Comparison of ENCODE assay signal across 28 cellular contexts in the genomic region with DNA sequence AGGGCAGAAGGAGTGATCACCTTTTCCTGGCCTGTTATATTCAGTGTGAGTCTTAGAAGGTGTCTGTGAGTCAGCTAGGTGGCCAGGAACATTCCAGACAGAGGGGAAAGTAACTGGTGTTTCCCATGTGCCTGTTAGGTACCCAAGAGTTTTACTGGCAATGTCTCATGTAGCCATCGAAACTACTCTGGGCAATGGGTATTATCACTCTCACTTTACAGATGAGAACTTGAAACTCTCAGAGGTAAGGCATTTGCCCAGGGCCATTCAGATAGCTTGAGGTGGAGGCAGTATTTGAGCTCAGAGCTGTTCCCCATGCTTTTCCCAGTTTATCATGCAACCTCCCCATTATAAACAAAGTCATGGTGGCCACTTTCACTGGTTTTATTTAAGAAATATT.
"Had no signal": no experiment of that assay in that cellular context is flagged by ENCODE, and none has a peak within 500 bp of the region (broad histone marks: within the 10 kb centered on the region; RNA-seq: fewer than 3 reads in every experiment).

No MANE protein-coding gene starts in this region.

- H3K27ac Mint-ChIP-seq: natural killer cell; nephron; neural progenitor cell; progenitor cell of endocrine pancreas; stimulated activated effector memory CD8-positive, alpha-beta T cell treated with anti-CD3 and anti-CD28 coated beads, Interleukin-12 subunit alpha, Interleukin-12 subunit beta, amount 100 ng/mL, for 72 hours; stimulated activated naive B cell treated with anti-CD40 and anti-IgM and Interleukin-4, amounts not matched to agents 10 μg/mL and 1 μg/mL and 100 μg/mL, for 72 hours; stimulated activated naive CD8-positive, alpha-beta T cell treated with anti-CD3 and anti-CD28 coated beads, Interleukin-15, Interleukin-2, amounts not matched to agents 100 ng/mL and 50 ng/mL, for 24 hours; type B pancreatic cell had no signal

- H3K79me2 ChIP-seq: parathyroid adenoma had no signal

- H3K9ac ChIP-seq: neural progenitor cell, parathyroid adenoma had no signal

- H3K4me1 Mint-ChIP-seq: natural killer cell; stimulated activated effector memory CD8-positive, alpha-beta T cell treated with anti-CD3 and anti-CD28 coated beads, Interleukin-12 subunit alpha, Interleukin-12 subunit beta, amount 100 ng/mL, for 72 hours; stimulated activated naive B cell treated with anti-CD40 and anti-IgM and Interleukin-4, amounts not matched to agents 10 μg/mL and 1 μg/mL and 100 μg/mL, for 72 hours had no signal

- H3K4me2 ChIP-seq: neural progenitor cell had no signal

- FAIRE-seq: small intestine had no signal

- H3K9me3 ChIP-seq: ovary, psoas muscle, right lobe of liver, sigmoid colon, thoracic aorta, thyroid gland, tibial nerve, upper lobe of right lung, uterus had no signal

- H2AFZ ChIP-seq: neural progenitor cell, parathyroid adenoma had no signal

- H3K27me3 ChIP-seq: neural progenitor cell, ovary, right lobe of liver, sigmoid colon, stomach, thyroid gland, tibial nerve, upper lobe of right lung, uterus had no signal

- H3K4me1 ChIP-seq: neural progenitor cell, parathyroid adenoma, psoas muscle, right lobe of liver, thyroid gland, tibial nerve, upper lobe of right lung, uterus had no signal

- H3K4me3 ChIP-seq: neural progenitor cell, ovary, psoas muscle, right lobe of liver, sigmoid colon, stomach, thoracic aorta, thyroid gland, tibial nerve, upper lobe of right lung, uterus had no signal

- H3K36me3 Mint-ChIP-seq: natural killer cell; stimulated activated effector memory CD8-positive, alpha-beta T cell treated with anti-CD3 and anti-CD28 coated beads, Interleukin-12 subunit alpha, Interleukin-12 subunit beta, amount 100 ng/mL, for 72 hours; stimulated activated naive B cell treated with anti-CD40 and anti-IgM and Interleukin-4, amounts not matched to agents 10 μg/mL and 1 μg/mL and 100 μg/mL, for 72 hours; type B pancreatic cell had no signal

- ATAC-seq: natural killer cell; psoas muscle; right cardiac atrium; right lobe of liver; stimulated activated effector memory CD8-positive, alpha-beta T cell treated with anti-CD3 and anti-CD28 coated beads, Interleukin-12 subunit alpha, Interleukin-12 subunit beta, amount 100 ng/mL, for 72 hours; stimulated activated naive B cell treated with anti-CD40 and anti-IgM and Interleukin-4, amounts not matched to agents 10 μg/mL and 1 μg/mL and 100 μg/mL, for 72 hours; upper lobe of right lung had no signal

- H3K27ac ChIP-seq: neural progenitor cell, ovary, parathyroid adenoma, psoas muscle, right lobe of liver, stomach, thoracic aorta, thyroid gland, tibial nerve, upper lobe of right lung, uterus had no signal

- H3K27me3 Mint-ChIP-seq: type B pancreatic cell had no signal

- H3K36me3 ChIP-seq: neural progenitor cell, ovary, right lobe of liver, sigmoid colon, stomach, thoracic aorta, thyroid gland, tibial nerve, upper lobe of right lung, uterus had no signal

- H3K4me3 Mint-ChIP-seq: natural killer cell; nephron; neural progenitor cell; stimulated activated effector memory CD8-positive, alpha-beta T cell treated with anti-CD3 and anti-CD28 coated beads, Interleukin-12 subunit alpha, Interleukin-12 subunit beta, amount 100 ng/mL, for 72 hours; stimulated activated naive B cell treated with anti-CD40 and anti-IgM and Interleukin-4, amounts not matched to agents 10 μg/mL and 1 μg/mL and 100 μg/mL, for 72 hours; stimulated activated naive CD8-positive, alpha-beta T cell treated with anti-CD3 and anti-CD28 coated beads, Interleukin-15, Interleukin-2, amounts not matched to agents 100 ng/mL and 50 ng/mL, for 24 hours; type B pancreatic cell had no signal

- DNase-seq: natural killer cell; occipital lobe; ovary; posterior cingulate gyrus; psoas muscle; right cardiac atrium; right lobe of liver; sigmoid colon; small intestine; stimulated activated CD4-positive, alpha-beta T cell treated with anti-CD3 and anti-CD28 coated beads, Interleukin-15, amount 100 ng/mL, for 24 hours; stimulated activated CD4-positive, alpha-beta T cell treated with anti-CD3 and anti-CD28 coated beads, Interleukin-2, amount 100 ng/mL, for 24 hours; stimulated activated CD4-positive, alpha-beta T cell treated with anti-CD3 and anti-CD28 coated beads, Interleukin-2, amount 100 ng/mL, for 48 hours; stimulated activated CD4-positive, alpha-beta T cell treated with anti-CD3 and anti-CD28 coated beads, Interleukin-4, amount 100 ng/mL, for 24 hours; stimulated activated naive B cell treated with anti-CD40 and anti-IgM and Interleukin-4, amounts not matched to agents 10 μg/mL and 1 μg/mL and 100 μg/mL, for 72 hours; stimulated activated naive CD4-positive, alpha-beta T cell treated with Interleukin-2 at 50 U/mL for 16 hours; stomach; thyroid gland; upper lobe of right lung; uterus had no signal
